18 cellular contexts compared by ENCODE assay signal in the genomic region with DNA sequence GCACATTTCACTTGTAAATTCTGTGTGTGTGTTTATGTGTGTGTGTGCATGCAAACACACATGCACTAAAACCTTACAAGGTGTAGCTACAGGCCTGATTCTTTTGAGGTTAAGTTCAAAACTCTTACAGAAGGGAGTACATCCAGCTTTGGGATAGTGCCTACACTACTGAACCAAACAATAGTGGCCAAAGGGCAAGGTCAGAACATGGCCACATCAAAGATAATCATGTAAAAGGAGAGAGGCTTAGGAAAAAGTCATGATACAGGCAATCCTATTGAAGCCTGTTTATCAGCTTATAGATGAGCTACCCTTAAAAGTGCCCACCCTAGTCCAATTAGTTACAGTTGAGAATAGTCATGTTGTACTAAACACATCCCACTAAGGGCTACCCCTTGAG.
DNase-seq lines count a peak whose midpoint lies in the region; ATAC-seq, FAIRE-seq and TF ChIP-seq lines count a peak whose summit lies in the region.
"Had no signal": no experiment of that assay in that cellular context is flagged by ENCODE, and none has a peak within 500 bp of the region (broad histone marks: within the 10 kb centered on the region; RNA-seq: fewer than 3 reads in every experiment).

No MANE protein-coding gene starts in this region.

- H3K27ac ChIP-seq in SJSA1 (peak overlapping the region; percentile 69), astrocyte (ENCODE audit: low read depth, low read length) (no peak overlapping the region), hepatocyte (peak overlapping the region; percentile 37)
- H3K27ac ChIP-seq: GM23248 had no signal

- H3K9ac ChIP-seq in astrocyte (ENCODE audit: low read length), result no peak overlapping the region
- H3K9ac ChIP-seq: GM23248 had no signal

- no peak for ATAC-seq in naive thymus-derived CD8-positive, alpha-beta T cell

- peaks cover 56% of the 10 kb centered on the region for H3K4me1 ChIP-seq in SJSA1 (replicated peaks)
- peaks cover 14% of the 10 kb centered on the region for H3K4me1 ChIP-seq in astrocyte (ENCODE audit: insufficient read depth, low read length)
- H3K4me1 ChIP-seq in hepatocyte (ENCODE audit: insufficient read depth), result no peaks in the 10 kb centered on the region

- peaks cover 31% of the 10 kb centered on the region for H3K4me1 Mint-ChIP-seq in astrocyte (ENCODE audit: low read depth, unreplicated experiment)
- no peaks in the 10 kb centered on the region for H3K4me1 Mint-ChIP-seq in naive thymus-derived CD8-positive, alpha-beta T cell
- H3K4me1 Mint-ChIP-seq: CD4-positive, alpha-beta memory T cell had no signal

- no peaks in the 10 kb centered on the region for H3K27me3 Mint-ChIP-seq in astrocyte (ENCODE audit: low read depth, unreplicated experiment)
- peaks cover 0 to 7% (median 2%) of the 10 kb centered on the region in 5 donors for H3K27me3 Mint-ChIP-seq in naive thymus-derived CD8-positive, alpha-beta T cell
- H3K27me3 Mint-ChIP-seq: CD4-positive, alpha-beta memory T cell had no signal

- no peaks in the 10 kb centered on the region for H3K79me2 ChIP-seq in astrocyte (ENCODE audit: insufficient read depth, low read length)
- no peaks in the 10 kb centered on the region for H3K79me2 ChIP-seq in hepatocyte

- no peak overlapping the region for H3K4me3 Mint-ChIP-seq in astrocyte (ENCODE audit: unreplicated experiment)
- no peak overlapping the region for H3K4me3 Mint-ChIP-seq in naive thymus-derived CD8-positive, alpha-beta T cell
- H3K4me3 Mint-ChIP-seq: CD4-positive, alpha-beta memory T cell had no signal

- H3K9me2 ChIP-seq in hepatocyte (replicated peaks; ENCODE audit: insufficient read depth), result no peaks in the 10 kb centered on the region

- H3K4me3 ChIP-seq in SJSA1 (no peak overlapping the region), astrocyte (ENCODE audit: insufficient read depth, low read depth, low read length) (no peak overlapping the region), hepatocyte (no peak overlapping the region)
- H3K4me3 ChIP-seq: GM23248 had no signal

- DNase-seq in SJSA1 (ENCODE audit: low read depth in 1 of 2, low spot score in 2 of 2) (no peak), astrocyte (ENCODE audit: low read depth) (no peak), hepatocyte (ENCODE audit: low spot score) (no peak), activated T-cell treated with anti-CD3 and anti-CD28 coated beads for 4 hours (no peak), GM20000 (ENCODE audit: low spot score) (no peak)
- DNase-seq in naive thymus-derived CD8-positive, alpha-beta T cell, result no peak
- DNase-seq: C1 segment of cervical spinal cord; Calu3; CD4-positive, alpha-beta memory T cell; COR-L47; DMS53; DMS79 treated with DMSO at 0.1 percent for 48 hours; GF-D8; H7; HCEC 1CT had no signal

- H3K36me3 Mint-ChIP-seq in astrocyte (ENCODE audit: low read depth, unreplicated experiment), result no peaks in the 10 kb centered on the region
- no peaks in the 10 kb centered on the region for H3K36me3 Mint-ChIP-seq in naive thymus-derived CD8-positive, alpha-beta T cell
- H3K36me3 Mint-ChIP-seq: CD4-positive, alpha-beta memory T cell had no signal

- FAIRE-seq in astrocyte (lab: Jason Lieb, UNC), result peak; percentile 45
- FAIRE-seq: GM12891, H1 had no signal

- no peak overlapping the region for H2AFZ ChIP-seq in astrocyte (ENCODE audit: low read depth, low read length)
- no peak overlapping the region for H2AFZ ChIP-seq in hepatocyte
- H2AFZ ChIP-seq: GM23248 had no signal

- POLR2A ChIA-PET in naive thymus-derived CD8-positive, alpha-beta T cell (lab: Charles Lee), result no interaction called here

- H4K20me1 ChIP-seq in astrocyte (ENCODE audit: insufficient read depth, low read length) (no peaks in the 10 kb centered on the region), hepatocyte (ENCODE audit: insufficient read depth, poor library complexity, severe bottlenecking) (no peaks in the 10 kb centered on the region)

- H3K27ac Mint-ChIP-seq in astrocyte (ENCODE audit: unreplicated experiment), result peak overlapping the region; percentile 14
- no peak overlapping the region for H3K27ac Mint-ChIP-seq in naive thymus-derived CD8-positive, alpha-beta T cell
- H3K27ac Mint-ChIP-seq: CD4-positive, alpha-beta memory T cell had no signal

- peak overlapping the region; percentile 41 for H3K4me2 ChIP-seq in astrocyte (ENCODE audit: low read length)
- H3K4me2 ChIP-seq in hepatocyte, result no peak overlapping the region

- H3K36me3 ChIP-seq in SJSA1 (no peaks in the 10 kb centered on the region), astrocyte (ENCODE audit: insufficient read depth, low read length) (no peaks in the 10 kb centered on the region), hepatocyte (replicated peaks; ENCODE audit: insufficient read depth, low read depth) (no peaks in the 10 kb centered on the region)

- no peaks in the 10 kb centered on the region for H3K9me3 Mint-ChIP-seq in astrocyte (ENCODE audit: unreplicated experiment)
- peaks cover 0 to 7% (median 0%) of the 10 kb centered on the region in 9 donors for H3K9me3 Mint-ChIP-seq in naive thymus-derived CD8-positive, alpha-beta T cell

- no peak for TF ChIP-seq CTCF in astrocyte (IDR thresholded peaks at IDR 0.05; ENCODE audit: insufficient read depth, low read depth, low read length)
- TF ChIP-seq CTCF in hepatocyte (IDR thresholded peaks at IDR 0.05; ENCODE audit: poor library complexity), result no peak
- TF ChIP-seq CTCF in GM20000 (IDR thresholded peaks at IDR 0.05; ENCODE audit: extremely low read depth, missing control alignments), result no peak

- H3K27me3 ChIP-seq in SJSA1 (replicated peaks) (no peaks in the 10 kb centered on the region), astrocyte (ENCODE audit: insufficient read depth, low read length) (no peaks in the 10 kb centered on the region), hepatocyte (no peaks in the 10 kb centered on the region)

- H3K9me3 ChIP-seq in SJSA1 (replicated peaks) (no peaks in the 10 kb centered on the region), astrocyte (ENCODE audit: insufficient read depth, low read depth, low read length) (no peaks in the 10 kb centered on the region), hepatocyte (ENCODE audit: low read depth) (no peaks in the 10 kb centered on the region)
